In genomic region chr17:78665952-78666920, GRCh38 we compare ENCODE assay signal across 8 cellular contexts.
DNase-seq lines count a peak whose midpoint lies in the region; ATAC-seq and TF ChIP-seq lines count a peak whose summit lies in the region.

No MANE protein-coding gene starts in this region.

- no peaks in the 10 kb centered on the region for H3K27me3 ChIP-seq in cardiac muscle cell

- no peaks in the 10 kb centered on the region for H3K9me3 ChIP-seq in cardiac muscle cell (ENCODE audit: low read depth)

- peaks cover 15% of the 10 kb centered on the region for H3K4me1 ChIP-seq in cardiac muscle cell (ENCODE audit: low read depth)

- H3K27ac ChIP-seq in cardiac muscle cell, result peak overlapping the region; percentile 22
- H3K27ac ChIP-seq in skin epidermis, result peak overlapping the region in 19 of 21 experiments; percentile 0 to 75 (median 54)

- H3K4me3 ChIP-seq in cardiac muscle cell (no peak overlapping the region), skin epidermis (no peak overlapping the region)

- peak; percentile 7 for DNase-seq in KG1 (lab: John Stamatoyannopoulos, UW)
- DNase-seq in activated CD8-positive, alpha-beta memory T cell treated with anti-CD3 and anti-CD28 coated beads, Interleukin-2, amount 50 U/mL, for 48 hours, result peak; percentile 68
- peak; percentile 32 to 42 for DNase-seq in cardiac muscle cell (ENCODE audit: low read depth in 1 of 2, low spot score in 1 of 2)
- no peak for DNase-seq in hippocampal formation (lab: John Stamatoyannopoulos, UW)
- no peak for DNase-seq in NCI-H1694 (lab: John Stamatoyannopoulos, UW)
- no peak for DNase-seq in foreskin melanocyte

- no peak for ATAC-seq in HG03378 (IDR thresholded peaks at IDR 0.05; ENCODE audit: unreplicated experiment)

- TF ChIP-seq CTCF in cardiac muscle cell (IDR thresholded peaks at IDR 0.05; ENCODE audit: low read depth, low read length), result no peak

- no peaks in the 10 kb centered on the region for H3K36me3 ChIP-seq in cardiac muscle cell

Comparison
In these comparisons a context has a peak if more than half of its experiments do, and no peak if none do; other contexts are left out.
1. DNase-seq: peak in KG1 (single experiment), activated CD8-positive, alpha-beta memory T cell treated with anti-CD3 and anti-CD28 coated beads, Interleukin-2, amount 50 U/mL, for 48 hours (single experiment) and cardiac muscle cell (2 of 2); none in hippocampal formation (0 of 2), NCI-H1694 (single experiment) and foreskin melanocyte (single experiment).